In genomic region chr11:33622806-33623205, GRCh38 we compare ENCODE assay signal across 32 cellular contexts.
"Had no signal": no experiment of that assay in that cellular context is flagged by ENCODE, and none has a peak within 500 bp of the region (broad histone marks: within the 10 kb centered on the region; RNA-seq: fewer than 3 reads in every experiment).

No MANE protein-coding gene starts in this region.

- H3K27ac ChIP-seq: adrenal gland, cardiac muscle cell, colonic mucosa, epithelial cell of prostate, esophagus squamous epithelium, gastrocnemius medialis, left ventricle myocardium inferior, ovary, stomach, thyroid gland, upper lobe of right lung, WERI-Rb-1 had no signal

- ATAC-seq: activated CD8-positive, alpha-beta memory T cell treated with anti-CD3 and anti-CD28 coated beads, Interleukin-2, amount 10 ng/mL, durations not matched to agents 7 days and 5 days; activated CD8-positive, alpha-beta T cell treated with anti-CD3 and anti-CD28 coated beads, Interleukin-2, amount 10 ng/mL, durations not matched to agents 7 days and 5 days; gastrocnemius medialis; T-helper 17 cell; upper lobe of right lung had no signal

- H3K9me3 ChIP-seq: adrenal gland, colonic mucosa, esophagus squamous epithelium, gastrocnemius medialis, left ventricle myocardium inferior, ovary, stomach, thyroid gland, upper lobe of right lung had no signal

- H3K27ac Mint-ChIP-seq: activated CD4-positive, alpha-beta T cell treated with anti-CD3 and anti-CD28 coated beads, Interleukin-2, amount 10 ng/mL, durations not matched to agents 24 days and 14 days; activated CD8-positive, alpha-beta memory T cell treated with anti-CD3 and anti-CD28 coated beads, Interleukin-2, amount 10 ng/mL, durations not matched to agents 7 days and 5 days; activated CD8-positive, alpha-beta T cell treated with anti-CD3 and anti-CD28 coated beads, Interleukin-2, amount 10 ng/mL, durations not matched to agents 7 days and 5 days; activated naive CD8-positive, alpha-beta T cell treated with anti-CD3 and anti-CD28 coated beads for 36 hours; progenitor cell of endocrine pancreas; stimulated activated memory B cell treated with anti-CD40 and anti-IgM and Interleukin-4, amounts not matched to agents 10 μg/mL and 1 μg/mL and 100 μg/mL, for 72 hours; T-helper 17 cell had no signal

- H3K9me3 Mint-ChIP-seq: activated CD4-positive, alpha-beta T cell treated with anti-CD3 and anti-CD28 coated beads, Interleukin-2, amount 10 ng/mL, durations not matched to agents 24 days and 14 days; activated naive CD8-positive, alpha-beta T cell treated with anti-CD3 and anti-CD28 coated beads for 36 hours; stimulated activated memory B cell treated with anti-CD40 and anti-IgM and Interleukin-4, amounts not matched to agents 10 μg/mL and 1 μg/mL and 100 μg/mL, for 72 hours had no signal

- H3K27me3 ChIP-seq: adrenal gland, cardiac muscle cell, colonic mucosa, esophagus squamous epithelium, gastrocnemius medialis, ovary, stomach, thyroid gland, upper lobe of right lung had no signal

- H3K4me3 Mint-ChIP-seq: activated CD4-positive, alpha-beta T cell treated with anti-CD3 and anti-CD28 coated beads, Interleukin-2, amount 10 ng/mL, durations not matched to agents 24 days and 14 days; activated CD8-positive, alpha-beta memory T cell treated with anti-CD3 and anti-CD28 coated beads, Interleukin-2, amount 10 ng/mL, durations not matched to agents 7 days and 5 days; activated CD8-positive, alpha-beta T cell treated with anti-CD3 and anti-CD28 coated beads, Interleukin-2, amount 10 ng/mL, durations not matched to agents 7 days and 5 days; activated naive CD8-positive, alpha-beta T cell treated with anti-CD3 and anti-CD28 coated beads for 36 hours; brain; stimulated activated memory B cell treated with anti-CD40 and anti-IgM and Interleukin-4, amounts not matched to agents 10 μg/mL and 1 μg/mL and 100 μg/mL, for 72 hours; T-helper 17 cell had no signal

- H3K36me3 Mint-ChIP-seq: activated CD8-positive, alpha-beta memory T cell treated with anti-CD3 and anti-CD28 coated beads, Interleukin-2, amount 10 ng/mL, durations not matched to agents 7 days and 5 days; activated naive CD8-positive, alpha-beta T cell treated with anti-CD3 and anti-CD28 coated beads for 36 hours; stimulated activated memory B cell treated with anti-CD40 and anti-IgM and Interleukin-4, amounts not matched to agents 10 μg/mL and 1 μg/mL and 100 μg/mL, for 72 hours had no signal

- H3K4me3 ChIP-seq: adrenal gland, cardiac muscle cell, colonic mucosa, esophagus squamous epithelium, gastrocnemius medialis, left ventricle myocardium inferior, lung, ovary, stomach, thyroid gland, upper lobe of right lung had no signal

- H3K4me1 Mint-ChIP-seq: activated CD4-positive, alpha-beta T cell treated with anti-CD3 and anti-CD28 coated beads, Interleukin-2, amount 10 ng/mL, durations not matched to agents 24 days and 14 days; activated CD8-positive, alpha-beta memory T cell treated with anti-CD3 and anti-CD28 coated beads, Interleukin-2, amount 10 ng/mL, durations not matched to agents 7 days and 5 days; activated naive CD8-positive, alpha-beta T cell treated with anti-CD3 and anti-CD28 coated beads for 36 hours; stimulated activated memory B cell treated with anti-CD40 and anti-IgM and Interleukin-4, amounts not matched to agents 10 μg/mL and 1 μg/mL and 100 μg/mL, for 72 hours had no signal

- H3K36me3 ChIP-seq: adrenal gland, cardiac muscle cell, colonic mucosa, esophagus squamous epithelium, gastrocnemius medialis, left ventricle myocardium inferior, ovary, stomach, thyroid gland, upper lobe of right lung, WERI-Rb-1 had no signal

- DNase-seq: activated CD4-positive, alpha-beta T cell treated with anti-CD3 and anti-CD28 coated beads, Interleukin-2, amount 10 ng/mL, durations not matched to agents 24 days and 14 days; activated CD4-positive, CD25-positive, alpha-beta regulatory T cell treated with anti-CD3 and anti-CD28 coated beads, Interleukin-2, amount 50 U/mL, for 72 hours; activated CD8-positive, alpha-beta memory T cell treated with anti-CD3 and anti-CD28 coated beads, Interleukin-2, amount 10 ng/mL, durations not matched to agents 7 days and 5 days; activated CD8-positive, alpha-beta T cell treated with anti-CD3 and anti-CD28 coated beads, Interleukin-2, amount 10 ng/mL, durations not matched to agents 7 days and 5 days; activated naive CD4-positive, alpha-beta T cell; activated naive CD8-positive, alpha-beta T cell treated with anti-CD3 and anti-CD28 coated beads for 36 hours; activated T-cell treated with anti-CD3 and anti-CD28 coated beads, Interleukin-2, amount 50 U/mL, for 48 hours; aorta; colonic mucosa; effector CD8-positive, alpha-beta T cell; esophagus squamous epithelium; gastrocnemius medialis; glutamatergic neuron; islet precursor cell; left ventricle myocardium inferior; ovary; small intestine; stimulated activated CD4-positive, alpha-beta T cell treated with anti-CD3 and anti-CD28 coated beads, Interleukin-4, amount 100 ng/mL, for 4 hours; stimulated activated CD8-positive, alpha-beta memory T cell treated with anti-CD3 and anti-CD28 coated beads, Interleukin-4, amount 100 ng/mL, for 48 hours; stomach; T-helper 17 cell; T1000; thyroid gland; upper lobe of right lung; WERI-Rb-1 had no signal

- H3K27me3 Mint-ChIP-seq: activated naive CD8-positive, alpha-beta T cell treated with anti-CD3 and anti-CD28 coated beads for 36 hours; brain; progenitor cell of endocrine pancreas had no signal

- H3K4me1 ChIP-seq: adrenal gland, colonic mucosa, esophagus squamous epithelium, gastrocnemius medialis, left ventricle myocardium inferior, stomach, upper lobe of right lung had no signal
